In genomic region chr18:21693322-21693721, GRCh38 we compare ENCODE assay signal across 20 cellular contexts.
"Had no signal": no experiment of that assay in that cellular context is flagged by ENCODE, and none has a peak within 500 bp of the region (broad histone marks: within the 10 kb centered on the region; RNA-seq: fewer than 3 reads in every experiment).

No MANE protein-coding gene starts in this region.

- H3K4me3 Mint-ChIP-seq: IgD-negative memory B cell had no signal

- H3K27ac ChIP-seq: KMS-11, SJCRH30, SK-N-MC had no signal

- DNase-seq: MV-4-11, NCI-H1048, NCI-H1105, NCI-H1417, NCI-H1436 treated with DMSO at 0.1 percent for 48 hours, NCI-H1694, NCI-H187 treated with DMSO at 0.1 percent for 48 hours, NCI-H2081 treated with DMSO at 0.1 percent for 48 hours, NCI-H2171, NCI-H226, NCI-H446, NCI-H510A, NCI-H524 treated with DMSO at 0.1 percent for 48 hours, NCI-H774, RPMI8226, SJCRH30 had no signal

- H3K27me3 ChIP-seq: SJCRH30 had no signal

- H3K4me3 ChIP-seq: K562, SJCRH30, SK-N-MC had no signal

- H3K4me1 ChIP-seq: SJCRH30 had no signal

- H3K9me3 ChIP-seq: SJCRH30 had no signal

- H3K27ac Mint-ChIP-seq: IgD-negative memory B cell had no signal

- ATAC-seq: K562 had no signal

- H3K27me3 Mint-ChIP-seq: IgD-negative memory B cell had no signal
